Comparison of ENCODE assay signal across 8 cellular contexts in the genomic region with DNA sequence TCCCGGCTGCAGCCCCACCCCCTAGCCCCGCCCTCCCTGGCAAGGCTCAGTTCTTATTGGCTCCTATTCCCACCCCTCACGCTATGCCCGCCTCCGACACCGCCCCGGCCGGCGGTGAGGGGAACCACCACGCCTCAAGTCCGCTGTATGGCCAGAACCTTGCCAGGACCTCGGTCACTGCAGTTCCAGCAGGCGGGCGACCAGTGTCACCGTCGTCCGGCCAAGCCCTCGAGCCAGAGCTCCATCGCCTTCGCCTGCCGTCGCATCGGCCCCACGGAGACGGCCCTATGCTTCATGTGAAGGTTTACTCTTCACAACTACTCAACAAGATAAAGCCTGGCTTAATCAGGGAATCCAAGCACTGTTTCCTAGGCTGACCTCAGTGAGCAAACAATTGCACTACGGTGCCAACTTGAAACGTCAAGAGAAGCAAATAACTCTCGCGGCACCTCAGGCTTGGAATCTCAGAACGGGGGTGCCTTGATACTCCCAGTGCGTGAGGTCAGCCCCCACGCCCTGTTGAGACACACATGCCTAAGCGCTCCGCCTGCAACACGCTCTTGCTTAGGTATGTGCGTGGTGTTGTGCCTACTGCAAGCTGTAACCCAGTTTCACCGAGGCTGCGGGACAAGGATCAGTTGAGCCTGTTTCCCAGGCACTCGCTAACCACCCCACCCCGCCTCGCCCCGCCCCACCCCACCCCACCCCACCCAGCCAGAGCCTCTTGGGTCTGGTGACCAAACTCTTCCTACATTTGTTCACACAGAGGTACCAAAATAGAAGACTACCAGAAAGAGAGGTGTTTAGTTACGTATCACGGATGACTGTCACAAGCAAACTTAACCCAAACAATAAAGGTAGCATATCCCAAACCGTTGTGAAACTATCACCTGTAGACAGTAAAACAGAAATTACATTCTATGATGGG. TPM values are rescaled to one million over a fixed set of nuclear protein-coding genes. Genes with fewer than 3 reads are reported as not detected.
DNase-seq lines count a peak whose midpoint lies in the region; ATAC-seq and TF ChIP-seq lines count a peak whose summit lies in the region.

No MANE protein-coding gene starts in this region.

- H4K20me1 ChIP-seq in OCI-LY3 (ENCODE audit: insufficient read depth, low read length): no peaks in the 10 kb centered on the region

- no peaks in the 10 kb centered on the region for H3K36me3 Mint-ChIP-seq in activated T-cell treated with anti-CD3 and anti-CD28 coated beads, Interleukin-2, amount 50 U/mL, for 4 hours (ENCODE audit: insufficient read depth)

- DNase-seq in CMK (ENCODE audit: low read depth): peak; percentile 36
- peak; percentile 10 for DNase-seq in activated T-cell treated with anti-CD3 and anti-CD28 coated beads, Interleukin-2, amount 50 U/mL, for 4 hours
- DNase-seq in stimulated activated CD8-positive, alpha-beta memory T cell treated with anti-CD3 and anti-CD28 coated beads, Interleukin-4, amount 100 ng/mL, for 4 hours (ENCODE audit: low read depth in 2 of 2, low spot score in 1 of 2): peak; percentile 66 to 75

- H2AFZ ChIP-seq in OCI-LY3 (ENCODE audit: low read depth, low read length): peak overlapping the region; percentile 83

- H3K9me3 Mint-ChIP-seq in activated T-cell treated with anti-CD3 and anti-CD28 coated beads, Interleukin-2, amount 50 U/mL, for 4 hours: no peaks in the 10 kb centered on the region

- peak overlapping the region; percentile 83 for H3K4me2 ChIP-seq in OCI-LY3 (ENCODE audit: low read length)

- H3K27me3 Mint-ChIP-seq in activated T-cell treated with anti-CD3 and anti-CD28 coated beads, Interleukin-2, amount 50 U/mL, for 4 hours (ENCODE audit: low read depth): peaks cover 13% of the 10 kb centered on the region

- H3K9ac ChIP-seq in OCI-LY3 (ENCODE audit: low read length) (peak overlapping the region; percentile 41), muscle layer of colon (ENCODE audit: low read length) (no peak overlapping the region)

- H3K27ac ChIP-seq in OCI-LY3 (ENCODE audit: low read length) (no peak overlapping the region), muscle layer of colon (ENCODE audit: low read depth, low read length) (peak overlapping the region; percentile 73)

- H3K36me3 ChIP-seq in OCI-LY3 (replicated peaks; ENCODE audit: low read depth, low read length) (no peaks in the 10 kb centered on the region), muscle layer of colon (ENCODE audit: insufficient read depth, low read length) (no peaks in the 10 kb centered on the region)

- H3K79me2 ChIP-seq in OCI-LY3 (ENCODE audit: low read length): no peaks in the 10 kb centered on the region

- H3K9me3 ChIP-seq in OCI-LY3 (ENCODE audit: insufficient read depth, low read length): no peaks in the 10 kb centered on the region
- no peaks in the 10 kb centered on the region for H3K9me3 ChIP-seq in muscle layer of colon (ENCODE audit: low read length)

- peaks cover 9% of the 10 kb centered on the region for H3K4me1 Mint-ChIP-seq in activated T-cell treated with anti-CD3 and anti-CD28 coated beads, Interleukin-2, amount 50 U/mL, for 4 hours (ENCODE audit: low read depth)

- TF ChIP-seq CTCF in OCI-LY3 (IDR thresholded peaks at IDR 0.05; ENCODE audit: low read depth, low read length): no peak

- H3K4me3 ChIP-seq in OCI-LY3 (ENCODE audit: low read length) (peak overlapping the region; percentile 86), muscle layer of colon (ENCODE audit: low read depth in 1 of 2, low read length in 2 of 2) (peak overlapping the region; percentile 78 to 86)

- ATAC-seq in GM19467 (IDR thresholded peaks at IDR 0.05; ENCODE audit: unreplicated experiment) (peak; percentile 98), HG03575 (IDR thresholded peaks at IDR 0.05; ENCODE audit: extremely low read depth, insufficient number of reproducible peaks, low FRiP score, unreplicated experiment) (peak; percentile 61), esophagus mucosa (peak; percentile 93)
- ATAC-seq in activated T-cell treated with anti-CD3 and anti-CD28 coated beads, Interleukin-2, amount 50 U/mL, for 4 hours: peak; percentile 98

- peaks cover 5% of the 10 kb centered on the region; the same call in 1 of the 2 replicates for H3K4me1 ChIP-seq in OCI-LY3 (ENCODE audit: low read length)
- H3K4me1 ChIP-seq in muscle layer of colon (ENCODE audit: insufficient read depth, low read length): no peaks in the 10 kb centered on the region

- H3K27me3 ChIP-seq in OCI-LY3 (ENCODE audit: low read depth, low read length) (peaks cover 8% of the 10 kb centered on the region; the same call in 1 of the 2 replicates), muscle layer of colon (ENCODE audit: control insufficient read depth in 1 of 2, insufficient read depth in 2 of 2, low read length in 2 of 2) (no peaks in the 10 kb centered on the region)

- peak overlapping the region; percentile 92 for H3K4me3 Mint-ChIP-seq in activated T-cell treated with anti-CD3 and anti-CD28 coated beads, Interleukin-2, amount 50 U/mL, for 4 hours

RNA-seq across cellular contexts. Expression of gene DENND2C, which starts 0.5 kb away (rescaled TPM):
- total RNA-seq in activated T-cell treated with anti-CD3 and anti-CD28 coated beads, Interleukin-2, amount 50 U/mL, for 4 hours: under 1 TPM; 0.20 to 0.27 (median 0.21) TPM
- 41.4 TPM for total RNA-seq in esophagus mucosa

RNA-seq across cellular contexts. Expression of gene AMPD1, which starts 25.0 kb away (rescaled TPM):
- not detected for total RNA-seq in activated T-cell treated with anti-CD3 and anti-CD28 coated beads, Interleukin-2, amount 50 U/mL, for 4 hours
- total RNA-seq in esophagus mucosa: not detected

RNA-seq across cellular contexts. Expression of gene NRAS, which starts 46.2 kb away (rescaled TPM):
- total RNA-seq in activated T-cell treated with anti-CD3 and anti-CD28 coated beads, Interleukin-2, amount 50 U/mL, for 4 hours: 10 to 100 TPM; 64.5 to 70.3 (median 67.6) TPM
- total RNA-seq in esophagus mucosa: 22.4 TPM

Comparison
In these comparisons a context has a peak if more than half of its experiments do, and no peak if none do; other contexts are left out.
1. DNase-seq: peak in every context shown above with its lines; median percentile 70 in stimulated activated CD8-positive, alpha-beta memory T cell treated with anti-CD3 and anti-CD28 coated beads, Interleukin-4, amount 100 ng/mL, for 4 hours; 36 in CMK; 10 in activated T-cell treated with anti-CD3 and anti-CD28 coated beads, Interleukin-2, amount 50 U/mL, for 4 hours.
2. RNA of gene DENND2C, which starts 0.5 kb away (total RNA-seq): 41.4 TPM in esophagus mucosa (single experiment); 0.20 to 0.27 TPM in activated T-cell treated with anti-CD3 and anti-CD28 coated beads, Interleukin-2, amount 50 U/mL, for 4 hours; every median in the first group is over 10 times any median in the second.
3. Peak in every context shown above with its lines, with median percentiles within 50 percentile points of each other: ATAC-seq.